Comparison of ENCODE assay signal across 1 cellular context in genomic region chr14:105137481-105138020, GRCh38.
TF ChIP-seq lines count a peak whose summit lies in the region.

No MANE protein-coding gene starts in this region.

TF ChIP-seq in H1, 55 proteins besides CTCF, POLR2A, EP300 and RAD21:
- TF ChIP-seq CEBPB (IDR thresholded peaks at IDR 0.05; ENCODE audit: low read depth, low read length) = no peak
- no peak for TF ChIP-seq CHD7 (IDR thresholded peaks at IDR 0.05; ENCODE audit: insufficient replicate concordance, low read length)
- TF ChIP-seq MAX (IDR thresholded peaks at IDR 0.05) = peak; percentile 21; the same call in 1 of the 2 replicates
TF ChIP-seq in H1: peak in this region for 1.
